In the genomic region with DNA sequence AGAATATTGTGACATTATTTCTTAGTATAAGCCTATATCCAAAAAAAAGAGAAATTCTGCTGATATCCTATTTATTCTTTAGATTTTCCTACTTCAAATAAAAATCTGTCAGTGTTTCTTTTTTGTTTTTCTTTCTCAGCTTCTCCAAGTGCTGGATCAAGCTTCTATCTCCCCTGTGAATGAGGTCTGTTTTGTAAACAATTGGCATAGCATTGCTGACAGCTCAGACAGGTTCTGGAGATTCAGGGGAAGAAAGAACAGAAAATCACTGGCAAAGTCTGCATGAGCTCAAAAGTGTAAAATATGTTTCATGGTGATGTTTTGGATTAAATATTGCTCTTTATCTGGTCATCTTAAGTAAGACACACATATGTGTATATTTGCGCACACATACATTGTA, we compare ENCODE assay signal across 8 cellular contexts.
"Had no signal": no experiment of that assay in that cellular context is flagged by ENCODE, and none has a peak within 500 bp of the region (broad histone marks: within the 10 kb centered on the region; RNA-seq: fewer than 3 reads in every experiment).

No MANE protein-coding gene starts in this region.

- FAIRE-seq: G401.6, GM12878, GM12891, GM12892, GM18507, GM19239 had no signal

- DNase-seq: GDM1, GF-D8 had no signal

- H3K4me3 ChIP-seq: GM12878 had no signal
